Comparison of ENCODE assay signal across 17 cellular contexts in the genomic region with DNA sequence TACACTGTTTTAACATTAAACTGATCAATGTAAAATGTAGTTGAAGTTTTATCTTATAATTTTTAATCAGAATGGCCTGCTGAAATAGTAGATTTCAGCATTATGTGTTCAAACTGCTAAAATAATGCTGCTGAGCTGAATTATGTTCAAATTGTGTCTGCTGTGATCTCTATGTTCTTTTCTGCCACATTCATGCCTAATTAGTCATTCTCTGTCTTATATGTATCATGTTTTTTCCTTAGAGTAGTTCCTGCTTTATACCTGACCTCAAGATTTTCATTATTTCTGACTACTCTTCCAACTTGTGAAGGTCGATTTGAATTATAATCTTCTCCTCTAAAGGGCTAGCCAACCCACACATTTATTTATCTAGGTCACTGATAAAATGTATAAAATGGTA.
DNase-seq lines count a peak whose midpoint lies in the region; ATAC-seq and TF ChIP-seq lines count a peak whose summit lies in the region.
"Had no signal": no experiment of that assay in that cellular context is flagged by ENCODE, and none has a peak within 500 bp of the region (broad histone marks: within the 10 kb centered on the region; RNA-seq: fewer than 3 reads in every experiment).

No MANE protein-coding gene starts in this region.

- H3K4me1 Mint-ChIP-seq in osteocyte (ENCODE audit: unreplicated experiment): peaks cover 30% of the 10 kb centered on the region
- H3K4me1 Mint-ChIP-seq: B cell, H9 had no signal

- H3K27me3 Mint-ChIP-seq in osteocyte (ENCODE audit: unreplicated experiment): no peaks in the 10 kb centered on the region
- H3K27me3 Mint-ChIP-seq: B cell had no signal

- WGBS in gastroesophageal sphincter (ENCODE audit: low coverage in 1 of 2), 2 donors: 58 to 63% methylated on average over 1 of the region's 1 CpG

- DNase-seq in LHCN-M2 (ENCODE audit: low read depth): peak; percentile 73
- peak; percentile 0 to 7 for DNase-seq in foreskin fibroblast
- DNase-seq in osteocyte (ENCODE audit: extremely low spot score, unreplicated experiment): no peak
- DNase-seq in NCI-H1436 treated with DMSO at 0.1 percent for 48 hours (lab: John Stamatoyannopoulos, UW): no peak
- DNase-seq: Calu3; CD8-positive, alpha-beta T cell; DMS79 treated with DMSO at 0.1 percent for 48 hours; GF-D8; H9 had no signal

- H3K9ac ChIP-seq in skeletal muscle satellite cell (ENCODE audit: low read depth, low read length): no peak overlapping the region
- H3K9ac ChIP-seq: BLaER1 treated with 17β-estradiol and CSF1 and Interleukin-3, amounts not matched to agents 10 nM and 100 nM; KMS-11 had no signal

- peak overlapping the region; percentile 74 for H3K27ac Mint-ChIP-seq in osteocyte (ENCODE audit: unreplicated experiment)
- H3K27ac Mint-ChIP-seq: B cell; CD8-positive, alpha-beta T cell; H9 had no signal

- H3K9me3 ChIP-seq in skeletal muscle satellite cell (replicated peaks; ENCODE audit: low read length) (no peaks in the 10 kb centered on the region), gastroesophageal sphincter (no peaks in the 10 kb centered on the region)
- H3K9me3 ChIP-seq: A549; BLaER1 treated with 17β-estradiol and CSF1 and Interleukin-3, amounts not matched to agents 10 nM and 100 nM had no signal

- H3K4me2 ChIP-seq in skeletal muscle satellite cell (ENCODE audit: low read length): peak overlapping the region; percentile 6
- H3K4me2 ChIP-seq: A549; BLaER1 treated with 17β-estradiol and CSF1 and Interleukin-3, amounts not matched to agents 10 nM and 100 nM; KMS-11 had no signal

- H3K27me3 ChIP-seq in skeletal muscle satellite cell (ENCODE audit: control insufficient read depth, insufficient read depth, low read length) (no peaks in the 10 kb centered on the region), gastroesophageal sphincter (no peaks in the 10 kb centered on the region)
- H3K27me3 ChIP-seq: BLaER1 treated with 17β-estradiol and CSF1 and Interleukin-3, amounts not matched to agents 10 nM and 100 nM had no signal

- no peaks in the 10 kb centered on the region for H3K36me3 ChIP-seq in skeletal muscle satellite cell (ENCODE audit: insufficient read depth, low read length)
- H3K36me3 ChIP-seq in gastroesophageal sphincter: no peaks in the 10 kb centered on the region
- H3K36me3 ChIP-seq: BLaER1 treated with 17β-estradiol and CSF1 and Interleukin-3, amounts not matched to agents 10 nM and 100 nM had no signal

- peaks cover 10% of the 10 kb centered on the region for H3K9me3 Mint-ChIP-seq in osteocyte (ENCODE audit: unreplicated experiment)
- H3K9me3 Mint-ChIP-seq: H9 had no signal

- ATAC-seq in HG03280 (IDR thresholded peaks at IDR 0.05; ENCODE audit: unreplicated experiment): no peak
- no peak for ATAC-seq in HG03378 (IDR thresholded peaks at IDR 0.05; ENCODE audit: unreplicated experiment)
- no peak for ATAC-seq in gastroesophageal sphincter
- ATAC-seq: A549; CD8-positive, alpha-beta T cell had no signal

- no peak overlapping the region for H3K4me3 Mint-ChIP-seq in osteocyte (ENCODE audit: unreplicated experiment)
- H3K4me3 Mint-ChIP-seq: B cell; CD8-positive, alpha-beta T cell; H9 had no signal

- TF ChIP-seq CTCF in foreskin fibroblast (IDR thresholded peaks at IDR 0.05; ENCODE audit: low read depth, low read length) (no peak), osteocyte (IDR thresholded peaks at IDR 0.05) (no peak), gastroesophageal sphincter (IDR thresholded peaks at IDR 0.05) (no peak)

- no peak overlapping the region for H3K27ac ChIP-seq in gastroesophageal sphincter
- H3K27ac ChIP-seq: A549; BLaER1 treated with 17β-estradiol and CSF1 and Interleukin-3, amounts not matched to agents 10 nM and 100 nM; KMS-11 had no signal

- peaks cover 4% of the 10 kb centered on the region for H3K36me3 Mint-ChIP-seq in osteocyte (ENCODE audit: unreplicated experiment)
- H3K36me3 Mint-ChIP-seq: CD8-positive, alpha-beta T cell had no signal

- H3K4me1 ChIP-seq in skeletal muscle satellite cell (ENCODE audit: control insufficient read depth, insufficient read depth, low read length) (peaks cover 11% of the 10 kb centered on the region), gastroesophageal sphincter (no peaks in the 10 kb centered on the region)
- H3K4me1 ChIP-seq: A549 had no signal

- no peak for TF ChIP-seq EP300 in gastroesophageal sphincter (IDR thresholded peaks at IDR 0.05)

- no peak for TF ChIP-seq POLR2A in gastroesophageal sphincter (IDR thresholded peaks at IDR 0.05)

- no peak overlapping the region for H3K4me3 ChIP-seq in foreskin fibroblast (ENCODE audit: low read depth in 1 of 2, low read length in 2 of 2)
- no peak overlapping the region for H3K4me3 ChIP-seq in skeletal muscle satellite cell (ENCODE audit: low read length)
- no peak overlapping the region for H3K4me3 ChIP-seq in gastroesophageal sphincter
- H3K4me3 ChIP-seq: A549; BLaER1 treated with 17β-estradiol and CSF1 and Interleukin-3, amounts not matched to agents 10 nM and 100 nM had no signal

Comparison
In these comparisons a context has a peak if more than half of its experiments do, and no peak if none do; other contexts are left out.
1. DNase-seq: peak in LHCN-M2 (single experiment) and foreskin fibroblast (2 of 2); none in osteocyte (single experiment) and NCI-H1436 treated with DMSO at 0.1 percent for 48 hours (single experiment).